8 cellular contexts compared by ENCODE assay signal in the genomic region with DNA sequence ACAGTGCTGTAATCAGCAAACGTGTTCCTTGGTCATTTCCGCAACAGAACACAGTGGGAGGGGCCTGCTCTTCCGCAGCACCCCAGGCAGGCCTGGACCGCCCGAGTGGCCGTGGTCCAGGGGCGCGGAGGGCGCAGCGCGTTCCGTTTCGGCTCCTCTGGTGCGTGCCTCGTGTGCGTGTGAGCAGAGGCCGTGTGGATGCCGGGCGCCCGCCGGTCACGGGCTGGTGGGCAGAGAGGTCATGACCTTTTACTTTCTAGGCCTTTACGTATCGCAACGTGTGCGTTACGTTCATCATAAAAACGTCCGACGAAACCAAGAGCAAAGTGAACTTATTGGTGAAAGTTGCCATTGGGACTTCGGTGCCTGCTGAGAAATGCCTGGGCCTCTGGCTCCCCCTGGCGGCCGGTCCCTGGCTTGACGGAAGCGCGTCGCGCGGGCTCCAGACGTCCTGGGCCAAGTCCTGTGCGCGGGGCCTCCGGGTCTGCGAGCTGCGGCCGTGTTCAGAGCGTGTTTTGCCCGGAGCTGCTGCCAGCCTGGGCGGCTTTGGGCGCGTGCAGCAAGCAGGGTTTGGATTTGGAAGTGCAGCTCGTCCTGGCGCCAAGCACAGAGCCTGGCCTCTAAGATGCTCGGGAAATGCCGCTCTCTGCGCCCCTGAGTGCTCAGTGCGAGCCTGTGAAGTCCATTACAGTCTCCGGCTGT. TPM values are rescaled to one million over a fixed set of nuclear protein-coding genes. Genes with fewer than 3 reads are reported as not detected.
DNase-seq lines count a peak whose midpoint lies in the region; ATAC-seq lines count a peak whose summit lies in the region.

No MANE protein-coding gene starts in this region.

- WGBS in esophagus, 2 donors = 8 to 11% methylated on average over 58 of the region's 58 CpGs

- no peaks in the 10 kb centered on the region for H3K27me3 ChIP-seq in esophagus (ENCODE audit: control insufficient read depth in 1 of 2, insufficient read depth in 2 of 2, low read length in 2 of 2)

- peak overlapping the region; percentile 67 to 82 for H3K27ac ChIP-seq in esophagus (ENCODE audit: low read depth in 2 of 2, low read length in 1 of 2)

- no peaks in the 10 kb centered on the region for H3K36me3 ChIP-seq in esophagus (ENCODE audit: control insufficient read depth in 2 of 2, insufficient read depth in 2 of 2, low read length in 1 of 2)

- H3K4me3 ChIP-seq in esophagus (ENCODE audit: low read depth in 1 of 2, low read length in 2 of 2) = peak overlapping the region; percentile 5 to 21

- ATAC-seq in HG03378 (IDR thresholded peaks at IDR 0.05; ENCODE audit: unreplicated experiment) (peak; percentile 44), HG03108 (IDR thresholded peaks at IDR 0.05; ENCODE audit: unreplicated experiment) (no peak)

- peaks cover 5 to 7% of the 10 kb centered on the region in 2 donors for H3K4me1 ChIP-seq in esophagus (ENCODE audit: control insufficient read depth in 2 of 2, insufficient read depth in 2 of 2, low read length in 1 of 2)

- DNase-seq in DMS79 treated with DMSO at 0.1 percent for 48 hours (lab: John Stamatoyannopoulos, UW) (peak; percentile 39), OCI-M2 (lab: John Stamatoyannopoulos, UW; ENCODE audit: unreplicated experiment) (peak; percentile 79), myocyte (ENCODE audit: low read depth) (peak; percentile 77)
- DNase-seq in activated T-cell treated with anti-CD3 and anti-CD28 coated beads, Interleukin-2, amount 50 U/mL, for 1 hour = peak; percentile 89
- peak; percentile 71 to 78 for DNase-seq in stimulated activated CD8-positive, alpha-beta memory T cell treated with anti-CD3 and anti-CD28 coated beads, Interleukin-7, amount 100 ng/mL, for 1 hour (ENCODE audit: low read depth in 2 of 2)

- peaks cover 0 to 3% of the 10 kb centered on the region in 2 donors for H3K9me3 ChIP-seq in esophagus (ENCODE audit: control insufficient read depth in 2 of 2, insufficient read depth in 1 of 2, low read depth in 1 of 2, low read length in 1 of 2)

RNA-seq across cellular contexts. Expression of a gene that starts 34.4 kb away (rescaled TPM):
- polyA plus RNA-seq in esophagus = 10 to 100 TPM; 29.7 to 29.9 TPM
- total RNA-seq in myocyte = 187 and 260 TPM in 2 replicates
- 40.5 TPM for polyA plus RNA-seq in myocyte (2012)

Comparison
In these comparisons a context has a peak if more than half of its experiments do, and no peak if none do; other contexts are left out.
1. DNase-seq: peak in every context shown above with its lines; median percentile 89 in activated T-cell treated with anti-CD3 and anti-CD28 coated beads, Interleukin-2, amount 50 U/mL, for 1 hour; 79 in OCI-M2; 77 in myocyte; 74 in stimulated activated CD8-positive, alpha-beta memory T cell treated with anti-CD3 and anti-CD28 coated beads, Interleukin-7, amount 100 ng/mL, for 1 hour; 39 in DMS79 treated with DMSO at 0.1 percent for 48 hours.